19 cellular contexts compared by ENCODE assay signal in genomic region chr5:108420755-108421154, GRCh38.
"Had no signal": no experiment of that assay in that cellular context is flagged by ENCODE, and none has a peak within 500 bp of the region (broad histone marks: within the 10 kb centered on the region; RNA-seq: fewer than 3 reads in every experiment).

No MANE protein-coding gene starts in this region.

- ATAC-seq: heart left ventricle; left lobe of liver; natural killer cell; right lobe of liver; stimulated activated memory B cell treated with anti-CD40 and anti-IgM and Interleukin-4, amounts not matched to agents 10 μg/mL and 1 μg/mL and 100 μg/mL, for 72 hours; upper lobe of right lung had no signal

- H3K9me3 ChIP-seq: right lobe of liver, upper lobe of right lung, vagina had no signal

- H3K27ac ChIP-seq: coronary artery, heart left ventricle, neural progenitor cell, psoas muscle, right lobe of liver, spleen, tibial artery, upper lobe of right lung, vagina had no signal

- H3K4me2 ChIP-seq: neural progenitor cell had no signal

- H3K4me1 ChIP-seq: heart left ventricle, right lobe of liver, spleen, tibial artery, upper lobe of right lung, vagina had no signal

- H3K4me3 ChIP-seq: coronary artery, heart left ventricle, neural progenitor cell, psoas muscle, right lobe of liver, spleen, tibial artery, upper lobe of right lung, vagina had no signal

- H3K27me3 ChIP-seq: heart left ventricle, neural progenitor cell, right lobe of liver, tibial artery, upper lobe of right lung, vagina had no signal

- H3K36me3 ChIP-seq: heart left ventricle, neural progenitor cell, right lobe of liver, spleen, tibial artery, upper lobe of right lung, vagina had no signal

- H3K9ac ChIP-seq: neural progenitor cell had no signal

- DNase-seq: effector CD8-positive, alpha-beta T cell; heart left ventricle; hypothalamus; mammary epithelial cell; natural killer cell; occipital lobe; psoas muscle; right lobe of liver; spleen; stimulated activated CD4-positive, alpha-beta T cell treated with anti-CD3 and anti-CD28 coated beads, Interleukin-15, amount 100 ng/mL, for 24 hours; stimulated activated CD4-positive, alpha-beta T cell treated with anti-CD3 and anti-CD28 coated beads, Interleukin-1b, Interleukin-23, amount 100 ng/mL, for 48 hours; stimulated activated CD4-positive, alpha-beta T cell treated with anti-CD3 and anti-CD28 coated beads, Interleukin-4, amount 100 ng/mL, for 24 hours; tibial artery; upper lobe of right lung had no signal
